ENCODE assay signal across 8 cellular contexts in the genomic region with DNA sequence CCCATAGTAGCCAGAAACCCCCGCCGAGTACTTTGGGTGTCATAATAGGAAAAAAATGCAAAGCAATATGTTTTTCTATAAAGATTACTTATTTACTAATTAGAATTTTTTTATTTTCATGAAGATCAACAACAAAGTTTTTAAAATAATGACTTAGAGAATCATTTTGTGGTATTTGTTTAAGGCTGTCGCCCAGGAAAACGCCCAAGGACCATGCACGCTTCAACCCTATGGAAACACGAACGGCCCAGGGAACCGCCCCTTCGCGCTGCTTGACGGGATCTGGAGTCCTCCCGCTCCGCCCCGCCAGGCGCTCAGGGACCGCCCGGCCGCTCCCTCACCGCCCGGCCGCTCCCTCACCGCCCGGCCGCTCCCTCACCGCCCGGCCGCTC. TPM values are rescaled to one million over a fixed set of nuclear protein-coding genes. Genes with fewer than 3 reads are reported as not detected.
DNase-seq lines count a peak whose midpoint lies in the region; ATAC-seq and TF ChIP-seq lines count a peak whose summit lies in the region.

No MANE protein-coding gene starts in this region.

- peak overlapping the region; percentile 65 for H3K4me2 ChIP-seq in GM23338

- H3K27me3 Mint-ChIP-seq in GM23338 (ENCODE audit: insufficient read depth, low read depth, poor library complexity) (peaks cover 19% of the 10 kb centered on the region), immature natural killer cell (ENCODE audit: low read depth in 3 of 3) (peaks cover 7 to 12% (median 11%) of the 10 kb centered on the region in 3 donors)

- H3K9me2 ChIP-seq in GM23338 (ENCODE audit: insufficient read depth) = no peaks in the 10 kb centered on the region

- H3K4me1 Mint-ChIP-seq in GM23338 (peaks cover 23% of the 10 kb centered on the region), immature natural killer cell (peaks cover 16 to 26% of the 10 kb centered on the region in 2 donors)

- H3K4me1 ChIP-seq in GM23338 (ENCODE audit: insufficient read depth) = peaks cover 16% of the 10 kb centered on the region

- H3K27ac ChIP-seq in GM23338 (ENCODE audit: low read depth) = peak overlapping the region; percentile 86

- peak overlapping the region; percentile 21 for H3K4me3 ChIP-seq in GM23338

- H3K27ac Mint-ChIP-seq in GM23338 (0 out of 2 replicates have a peak overlapping the region, but pooled peaks have one; percentile 59), immature natural killer cell (peak overlapping the region; percentile 54 to 94 (median 88))
- H3K27ac Mint-ChIP-seq in activated naive CD4-positive, alpha-beta T cell treated with anti-CD3 and anti-CD28 coated beads, Interleukin-2, amount 50 U/mL, for 72 hours = peak overlapping the region; percentile 97 to 99

- DNase-seq in DMS114 treated with DMSO at 0.1 percent for 48 hours (lab: John Stamatoyannopoulos, UW; ENCODE audit: unreplicated experiment) (peak; percentile 96), GM23338 (ENCODE audit: low spot score) (peak; percentile 99), Kasumi-1 (lab: John Stamatoyannopoulos, UW) (peak; percentile 100), SW 1271 (lab: John Stamatoyannopoulos, UW) (peak; percentile 96 to 97), immature natural killer cell (no peak), germinal center (ENCODE audit: low spot score) (no peak)
- DNase-seq in activated naive CD4-positive, alpha-beta T cell treated with anti-CD3 and anti-CD28 coated beads, Interleukin-2, amount 50 U/mL, for 72 hours (ENCODE audit: low spot score in 2 of 2) = peak in 1 of 2 donors; percentile 86
- DNase-seq in stimulated activated CD4-positive, alpha-beta T cell treated with anti-CD3 and anti-CD28 coated beads, Interleukin-2, amount 100 ng/mL, for 4 hours (ENCODE audit: low read depth) = peak; percentile 86

- ATAC-seq in GM23338 = peak; percentile 83
- peak; percentile 90 for ATAC-seq in activated naive CD4-positive, alpha-beta T cell treated with anti-CD3 and anti-CD28 coated beads, Interleukin-2, amount 50 U/mL, for 72 hours

- peaks cover 37% of the 10 kb centered on the region for H3K36me3 ChIP-seq in GM23338 (ENCODE audit: insufficient read depth)

- H3K36me3 Mint-ChIP-seq in GM23338 (ENCODE audit: low read depth) (peaks cover 48% of the 10 kb centered on the region), immature natural killer cell (peaks cover 0 to 6% (median 0%) of the 10 kb centered on the region in 3 donors)
- H3K36me3 Mint-ChIP-seq in activated naive CD4-positive, alpha-beta T cell treated with anti-CD3 and anti-CD28 coated beads, Interleukin-2, amount 50 U/mL, for 72 hours = peaks cover 27 to 31% of the 10 kb centered on the region in 2 donors

- no peak for TF ChIP-seq CTCF in GM23338 (conservative IDR thresholded peaks at IDR 0.05; ENCODE audit: low read depth in 2 of 2)

- H3F3A ChIP-seq in GM23338 (replicated peaks; ENCODE audit: low read depth) = peaks cover 26% of the 10 kb centered on the region

- no peaks in the 10 kb centered on the region for H3K27me3 ChIP-seq in GM23338 (ENCODE audit: insufficient read depth)

- no peak overlapping the region for H2AFZ ChIP-seq in GM23338

- H4K20me1 ChIP-seq in GM23338 (replicated peaks; ENCODE audit: insufficient read depth) = peaks cover 30% of the 10 kb centered on the region

- H3K9me3 Mint-ChIP-seq in GM23338 (no peaks in the 10 kb centered on the region), immature natural killer cell (no peaks in the 10 kb centered on the region)
- H3K9me3 Mint-ChIP-seq in activated naive CD4-positive, alpha-beta T cell treated with anti-CD3 and anti-CD28 coated beads, Interleukin-2, amount 50 U/mL, for 72 hours = no peaks in the 10 kb centered on the region

- peaks cover 46% of the 10 kb centered on the region for H3K79me2 ChIP-seq in GM23338 (replicated peaks; ENCODE audit: insufficient read depth)

- H3K4me3 Mint-ChIP-seq in GM23338 (peak overlapping the region; percentile 98), immature natural killer cell (peak overlapping the region; percentile 86 to 95 (median 92))

TF ChIP-seq in GM23338, 12 proteins besides CTCF, POLR2A, EP300 and RAD21 (continues in another document):
- TF ChIP-seq STAT1 (IDR thresholded peaks at IDR 0.05; ENCODE audit: unreplicated experiment) (no peak), ZNF462 (CRISPR knock-in tag; IDR thresholded peaks at IDR 0.05) (no peak), EZH2 (IDR thresholded peaks at IDR 0.05; ENCODE audit: low read depth, unreplicated experiment) (no peak), ZNF331 (CRISPR knock-in tag; IDR thresholded peaks at IDR 0.05; ENCODE audit: low read depth) (no peak), NANOG (IDR thresholded peaks at IDR 0.05; ENCODE audit: borderline replicate concordance) (no peak), JUNB (IDR thresholded peaks at IDR 0.05; ENCODE audit: unreplicated experiment) (no peak)
- TF ChIP-seq, protein P1, sequence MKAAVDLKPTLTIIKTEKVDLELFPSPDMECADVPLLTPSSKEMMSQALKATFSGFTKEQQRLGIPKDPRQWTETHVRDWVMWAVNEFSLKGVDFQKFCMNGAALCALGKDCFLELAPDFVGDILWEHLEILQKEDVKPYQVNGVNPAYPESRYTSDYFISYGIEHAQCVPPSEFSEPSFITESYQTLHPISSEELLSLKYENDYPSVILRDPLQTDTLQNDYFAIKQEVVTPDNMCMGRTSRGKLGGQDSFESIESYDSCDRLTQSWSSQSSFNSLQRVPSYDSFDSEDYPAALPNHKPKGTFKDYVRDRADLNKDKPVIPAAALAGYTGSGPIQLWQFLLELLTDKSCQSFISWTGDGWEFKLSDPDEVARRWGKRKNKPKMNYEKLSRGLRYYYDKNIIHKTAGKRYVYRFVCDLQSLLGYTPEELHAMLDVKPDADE (IDR thresholded peaks at IDR 0.05) = no peak

RNA-seq across cellular contexts. Expression of gene KPNA2, which starts 0.4 kb away (rescaled TPM):
- total RNA-seq in GM23338 (2014; rRNA removed; shearing (Covaris generic)) = 442 and 468 TPM in 2 replicates
- 364 and 375 TPM in 2 replicates for polyA plus RNA-seq in GM23338 (2016; fragmentation: Nextera tagmentation; extraction: Ambion mirVana)
- total RNA-seq in activated naive CD4-positive, alpha-beta T cell treated with anti-CD3 and anti-CD28 coated beads, Interleukin-2, amount 50 U/mL, for 72 hours = 100 to 1,000 TPM; 150 to 274 TPM
- 10 to 100 TPM; 26.3 to 42.4 (median 39.4) TPM for polyA plus RNA-seq in immature natural killer cell

RNA-seq across cellular contexts. Expression of gene C17orf58, which starts 38.9 kb away (rescaled TPM):
- 30.9 and 42.3 TPM in 2 replicates for total RNA-seq in GM23338 (2014; rRNA removed; shearing (Covaris generic))
- polyA plus RNA-seq in GM23338 (2016; fragmentation: Nextera tagmentation; extraction: Ambion mirVana) = 35.0 and 35.8 TPM in 2 replicates
- total RNA-seq in activated naive CD4-positive, alpha-beta T cell treated with anti-CD3 and anti-CD28 coated beads, Interleukin-2, amount 50 U/mL, for 72 hours = 10 to 100 TPM; 12.6 to 17.6 TPM
- polyA plus RNA-seq in immature natural killer cell = 10 to 100 TPM in 1 of 3 donors, 1 to 10 TPM in 2; 7.3 to 15.5 (median 8.6) TPM

Comparison
In these comparisons a context has a peak if more than half of its experiments do, and no peak if none do; other contexts are left out.
1. DNase-seq: peak in DMS114 treated with DMSO at 0.1 percent for 48 hours (single experiment), GM23338 (single experiment), Kasumi-1 (2 of 2), SW 1271 (2 of 2) and stimulated activated CD4-positive, alpha-beta T cell treated with anti-CD3 and anti-CD28 coated beads, Interleukin-2, amount 100 ng/mL, for 4 hours (single experiment); none in immature natural killer cell (0 of 3) and germinal center (single experiment).
2. Peak in every context shown above with its lines, with median percentiles within 50 percentile points of each other: H3K27ac Mint-ChIP-seq.